8 cellular contexts compared by ENCODE assay signal in genomic region chr7:116809636-116810266, GRCh38. TPM values are rescaled to one million over a fixed set of nuclear protein-coding genes. Genes with fewer than 3 reads are reported as not detected.
DNase-seq lines count a peak whose midpoint lies in the region; ATAC-seq and TF ChIP-seq lines count a peak whose summit lies in the region.

No MANE protein-coding gene starts in this region.

- H3K27ac ChIP-seq in WERI-Rb-1 = no peak overlapping the region

- peak; percentile 52 for ATAC-seq in Right ventricle myocardium inferior
- peak; percentile 77 for ATAC-seq in HG02852 (IDR thresholded peaks at IDR 0.05; ENCODE audit: unreplicated experiment)

- intact Hi-C loops in Right ventricle myocardium inferior (cut with DNase I) = loop anchor here (1.0 to 5.0 kb wide), 4 partner anchors 137 to 637 kb away; partner anchors contain the start of gene MET
- intact Hi-C loops in cardiac septum (cut with DNase I) = loop anchor here (2.0 to 10.0 kb wide), 4 partner anchors 137 to 635 kb away; partner anchors contain the start of genes CAV1 and MET

- DNase-seq in Right ventricle myocardium inferior (ENCODE audit: missing footprints) = no peak
- DNase-seq in cardiac septum (ENCODE audit: low spot score) = no peak
- DNase-seq in NCI-H2107 (lab: John Stamatoyannopoulos, UW) = peak; percentile 46
- DNase-seq in WERI-Rb-1 = peak; percentile 27
- DNase-seq in globus pallidus (ENCODE audit: low spot score) = peak; percentile 68
- DNase-seq in pons (ENCODE audit: low spot score) = peak; percentile 81
- DNase-seq in activated CD8-positive, alpha-beta memory T cell treated with anti-CD3 and anti-CD28 coated beads, Interleukin-2, amount 50 U/mL, for 48 hours = no peak

- no peaks in the 10 kb centered on the region for H3K9me3 ChIP-seq in WERI-Rb-1 (ENCODE audit: severe bottlenecking)

- H3K27me3 ChIP-seq in WERI-Rb-1 (ENCODE audit: insufficient read depth, low read depth, severe bottlenecking) = no peaks in the 10 kb centered on the region

- peak; percentile 40 for TF ChIP-seq CTCF in WERI-Rb-1 (IDR thresholded peaks at IDR 0.05; ENCODE audit: low read depth, low read length)

- no peak overlapping the region for H3K4me3 ChIP-seq in WERI-Rb-1 (ENCODE audit: low read depth, low read length)

- H3K36me3 ChIP-seq in WERI-Rb-1 = no peaks in the 10 kb centered on the region

RNA-seq across cellular contexts. Expression of gene CAPZA2, which starts 52.6 kb away (rescaled TPM):
- 416 TPM for total RNA-seq in Right ventricle myocardium inferior
- 313 TPM for total RNA-seq in cardiac septum

Comparison
In these comparisons a context has a peak if more than half of its experiments do, and no peak if none do; other contexts are left out.
1. DNase-seq: peak in NCI-H2107 (single experiment), WERI-Rb-1 (single experiment), globus pallidus (single experiment) and pons (single experiment); none in Right ventricle myocardium inferior (single experiment), cardiac septum (single experiment) and activated CD8-positive, alpha-beta memory T cell treated with anti-CD3 and anti-CD28 coated beads, Interleukin-2, amount 50 U/mL, for 48 hours (single experiment).